Comparison of ENCODE assay signal across 8 cellular contexts in the genomic region with DNA sequence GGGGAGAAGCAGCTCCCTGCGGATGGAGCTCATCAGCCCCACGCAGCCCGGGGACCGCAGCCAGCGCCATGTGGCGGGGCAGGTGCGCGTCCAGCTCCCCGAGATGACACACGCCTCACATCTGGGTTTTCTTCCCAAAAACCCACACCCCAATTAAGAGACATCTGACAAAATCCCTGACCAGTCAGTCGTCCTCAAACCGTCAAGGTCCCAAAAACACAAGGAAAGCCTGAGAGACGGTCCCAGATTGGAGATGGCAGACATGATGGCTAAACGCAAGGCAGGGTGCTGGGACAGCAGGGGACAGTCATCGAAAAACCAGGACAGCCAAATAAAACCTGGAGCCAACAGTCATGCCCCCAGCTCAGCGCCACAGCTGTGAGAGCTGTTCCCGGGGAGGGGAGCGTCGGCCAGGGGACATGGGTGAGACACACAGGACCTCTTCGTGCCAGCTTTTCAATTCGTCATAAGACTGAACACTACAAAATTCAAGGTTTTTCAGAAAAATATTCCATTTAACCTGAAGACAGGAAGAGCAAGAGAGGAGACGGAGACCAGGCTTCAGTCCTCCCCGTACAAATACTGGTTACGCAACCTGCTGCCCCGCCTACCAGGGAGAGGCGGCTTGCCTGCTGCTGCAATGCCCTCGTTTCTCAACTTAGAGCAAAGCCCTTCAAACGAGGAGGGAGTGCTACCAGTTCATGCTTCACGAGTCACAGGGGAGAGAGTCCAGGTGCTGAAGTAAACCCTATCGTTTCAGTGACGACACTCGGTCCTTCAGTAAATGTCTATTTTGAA. TPM values are rescaled to one million over a fixed set of nuclear protein-coding genes. Genes with fewer than 3 reads are reported as not detected.
DNase-seq lines count a peak whose midpoint lies in the region; ATAC-seq, FAIRE-seq and TF ChIP-seq lines count a peak whose summit lies in the region.

No MANE protein-coding gene starts in this region.

- no peak overlapping the region for H3K4me2 ChIP-seq in astrocyte (ENCODE audit: low read length)

- peak; percentile 20 to 65 (median 39) for DNase-seq in NCI-H1417 (lab: John Stamatoyannopoulos, UW)
- no peak for DNase-seq in NCI-H1417 treated with DMSO at 0.1 percent for 48 hours (lab: John Stamatoyannopoulos, UW)
- DNase-seq in astrocyte (ENCODE audit: low read depth), result peak; percentile 39
- DNase-seq in iPS-NIHi11 (ENCODE audit: low spot score), result peak; percentile 76
- DNase-seq in small intestine, result peak; percentile 95
- no peak for DNase-seq in stimulated activated CD4-positive, alpha-beta T cell treated with anti-CD3 and anti-CD28 coated beads, Interleukin-12 subunit alpha, Interleukin-12 subunit beta, amount 100 ng/mL, for 4 hours

- peaks cover 75% of the 10 kb centered on the region for H4K20me1 ChIP-seq in astrocyte (ENCODE audit: insufficient read depth, low read length)

- H3K27ac ChIP-seq in astrocyte (ENCODE audit: low read depth, low read length) (no peak overlapping the region), small intestine (ENCODE audit: low read depth in 1 of 2, low read length in 1 of 2) (peak overlapping the region in 1 of 2 donors; percentile 22)

- H3K4me3 Mint-ChIP-seq in astrocyte (ENCODE audit: unreplicated experiment), result no peak overlapping the region

- FAIRE-seq in astrocyte (lab: Jason Lieb, UNC) (no peak), small intestine (lab: Jason Lieb, UNC) (no peak)

- peaks cover 14% of the 10 kb centered on the region for H3K4me1 Mint-ChIP-seq in astrocyte (ENCODE audit: low read depth, unreplicated experiment)

- H3K36me3 Mint-ChIP-seq in astrocyte (ENCODE audit: low read depth, unreplicated experiment), result no peaks in the 10 kb centered on the region

- no peak overlapping the region for H2AFZ ChIP-seq in astrocyte (ENCODE audit: low read depth, low read length)

- peaks cover 80% of the 10 kb centered on the region for H3K79me2 ChIP-seq in astrocyte (ENCODE audit: insufficient read depth, low read length)

- no peaks in the 10 kb centered on the region for H3K9me3 Mint-ChIP-seq in astrocyte (ENCODE audit: unreplicated experiment)

- no peaks in the 10 kb centered on the region for H3K9me3 ChIP-seq in astrocyte (ENCODE audit: insufficient read depth, low read depth, low read length)
- no peaks in the 10 kb centered on the region for H3K9me3 ChIP-seq in small intestine (ENCODE audit: control insufficient read depth, low read depth)

- no peak for TF ChIP-seq CTCF in astrocyte (IDR thresholded peaks at IDR 0.05; ENCODE audit: insufficient read depth, low read depth, low read length)

- no peak overlapping the region for H3K9ac ChIP-seq in astrocyte (ENCODE audit: low read length)

- no peak overlapping the region for H3K27ac Mint-ChIP-seq in astrocyte (ENCODE audit: unreplicated experiment)

- H3K4me1 ChIP-seq in astrocyte (ENCODE audit: insufficient read depth, low read length) (peaks cover 5% of the 10 kb centered on the region), small intestine (ENCODE audit: control insufficient read depth in 2 of 2, insufficient read depth in 1 of 2, low read depth in 1 of 2, low read length in 1 of 2) (peaks cover 5 to 9% of the 10 kb centered on the region in 2 donors)

- WGBS in small intestine, 3 donors, result 50 to 68% (median 52%) methylated on average over 32 of the region's 32 CpGs

- H3K36me3 ChIP-seq in astrocyte (ENCODE audit: insufficient read depth, low read length) (no peaks in the 10 kb centered on the region), small intestine (ENCODE audit: control insufficient read depth in 2 of 2, insufficient read depth in 2 of 2, low read length in 2 of 2) (peaks cover 2% of the 10 kb centered on the region in 2 donors)

- ATAC-seq in HG03196 (IDR thresholded peaks at IDR 0.05; ENCODE audit: unreplicated experiment) (no peak), GM21619 (IDR thresholded peaks at IDR 0.05; ENCODE audit: unreplicated experiment) (no peak)

- H3K4me3 ChIP-seq in astrocyte (ENCODE audit: insufficient read depth, low read depth, low read length), result no peak overlapping the region
- H3K4me3 ChIP-seq in small intestine (ENCODE audit: low read depth in 1 of 2, low read length in 2 of 2), result no peak overlapping the region

- no peaks in the 10 kb centered on the region for H3K27me3 Mint-ChIP-seq in astrocyte (ENCODE audit: low read depth, unreplicated experiment)

- no peaks in the 10 kb centered on the region for H3K27me3 ChIP-seq in astrocyte (ENCODE audit: insufficient read depth, low read length)
- H3K27me3 ChIP-seq in small intestine (ENCODE audit: control insufficient read depth in 2 of 2, insufficient read depth in 2 of 2, low read length in 2 of 2), result no peaks in the 10 kb centered on the region

RNA-seq across cellular contexts. Expression of a gene that starts 10.5 kb away (rescaled TPM):
- total RNA-seq in astrocyte, result 44.8 and 46.4 TPM in 2 replicates
- polyA plus RNA-seq in small intestine, result 10 to 100 TPM; 33.1 to 41.2 (median 40.8) TPM

Comparison
In these comparisons a context has a peak if more than half of its experiments do, and no peak if none do; other contexts are left out.
1. DNase-seq: peak in NCI-H1417 (3 of 3), astrocyte (single experiment), iPS-NIHi11 (single experiment) and small intestine (single experiment); none in NCI-H1417 treated with DMSO at 0.1 percent for 48 hours (single experiment) and stimulated activated CD4-positive, alpha-beta T cell treated with anti-CD3 and anti-CD28 coated beads, Interleukin-12 subunit alpha, Interleukin-12 subunit beta, amount 100 ng/mL, for 4 hours (single experiment).